Comparison of ENCODE assay signal across 33 cellular contexts in the genomic region with DNA sequence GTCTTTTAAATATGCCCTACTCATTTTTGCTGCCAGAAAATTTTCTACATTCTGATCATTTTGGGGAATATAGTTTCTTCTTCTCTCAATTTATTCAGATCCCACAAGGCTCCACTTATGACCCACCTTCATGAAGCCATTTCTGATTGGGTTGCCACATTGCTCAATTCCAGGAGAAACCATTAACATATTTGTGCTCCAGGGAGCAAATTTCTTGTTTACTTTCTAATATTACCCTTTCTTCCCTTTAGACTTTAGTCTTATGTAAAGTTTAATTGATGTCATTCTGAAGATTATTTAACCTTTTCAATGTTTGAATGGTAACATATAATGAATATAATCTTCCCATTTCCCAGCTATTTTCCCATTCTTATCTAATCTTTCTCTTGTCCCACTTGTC.
A peak's percentile ranks its signal among the peaks of the same experiment; 100 is the strongest.
DNase-seq lines count a peak whose midpoint lies in the region; ATAC-seq, FAIRE-seq and TF ChIP-seq lines count a peak whose summit lies in the region.
"Had no signal": no experiment of that assay in that cellular context is flagged by ENCODE, and none has a peak within 500 bp of the region (broad histone marks: within the 10 kb centered on the region; RNA-seq: fewer than 3 reads in every experiment).

No MANE protein-coding gene starts in this region.

- no peak overlapping the region for H2AFZ ChIP-seq in HepG2 (ENCODE audit: low read length)

- peaks cover 0 to 39% (median 31%) of the 10 kb centered on the region in 4 donors for H3K4me1 ChIP-seq in liver (ENCODE audit: control insufficient read depth in 4 of 4, insufficient read depth in 4 of 4, low read length in 3 of 4)
- no peaks in the 10 kb centered on the region for H3K4me1 ChIP-seq in HepG2 (ENCODE audit: insufficient read depth, low read length)
- H3K4me1 ChIP-seq in right lobe of liver, result peaks cover 5 to 53% (median 20%) of the 10 kb centered on the region in 4 donors
- H3K4me1 ChIP-seq: A549; BE2C; BLaER1; BLaER1 treated with 17β-estradiol and CSF1 and Interleukin-3, amounts not matched to agents 10 nM and 100 nM; Caco-2 had no signal

- intact Hi-C loops in HepG2 (cut with micrococcal nuclease; ENCODE audit: unreplicated experiment) (no loop called here), right lobe of liver (cut with DNase I) (loop anchor here in 1 of 2 donors (10.0 kb wide), 1 partner anchor 130 kb away; no protein-coding TSS in a partner anchor)

- no peak for ATAC-seq in HepG2
- peak; percentile 51 for ATAC-seq in left lobe of liver
- ATAC-seq in right lobe of liver, result peak; percentile 41 to 67 (median 52)
- no peak for ATAC-seq in GM18511 (IDR thresholded peaks at IDR 0.05; ENCODE audit: unreplicated experiment)
- ATAC-seq in HG02884 (IDR thresholded peaks at IDR 0.05; ENCODE audit: unreplicated experiment), result no peak
- ATAC-seq: A549; CD8-positive, alpha-beta T cell had no signal

- no peak overlapping the region for H3K4me2 ChIP-seq in HepG2 (ENCODE audit: low read depth, low read length)
- H3K4me2 ChIP-seq: A549; BLaER1; BLaER1 treated with 17β-estradiol and CSF1 and Interleukin-3, amounts not matched to agents 10 nM and 100 nM had no signal

- H4K20me1 ChIP-seq in HepG2 (ENCODE audit: insufficient read depth, low read length), result no peaks in the 10 kb centered on the region
- H4K20me1 ChIP-seq: BLaER1; BLaER1 treated with 17β-estradiol and CSF1 and Interleukin-3, amounts not matched to agents 10 nM and 100 nM had no signal

- in situ Hi-C loops in HepG2 (cut with HindIII; ENCODE audit: extremely low pct_ligation_motif_present, low pct_unique_long_range_greater_than_20kb), result loop anchor here (25.0 kb wide), 1 partner anchor 778 kb away; no protein-coding TSS in a partner anchor

- no peak for TF ChIP-seq CTCF in liver (IDR thresholded peaks at IDR 0.05; ENCODE audit: low read depth, low read length, missing input control)
- TF ChIP-seq CTCF in HepG2 (CRISPR knock-in tag; IDR thresholded peaks at IDR 0.05), result no peak
- no peak for TF ChIP-seq CTCF in right lobe of liver (IDR thresholded peaks at IDR 0.05)

- no peak for FAIRE-seq in HepG2 (lab: Jason Lieb, UNC)
- FAIRE-seq: A204.1, A549, D721Med had no signal

- POLR2A ChIA-PET in HepG2 (lab: Yijun Ruan, JAX), result no interaction called here

- no peak for DNase-seq in HepG2 (ENCODE audit: low spot score)
- no peak for DNase-seq in left lobe of liver (ENCODE audit: low spot score)
- DNase-seq in right lobe of liver, result no peak
- DNase-seq: 8988T; ACHN; AML-193; BE2C; C1 segment of cervical spinal cord; Caco-2; Calu3; CD4-positive, alpha-beta memory T cell; CD4-positive, alpha-beta T cell; CD4-positive, CD25-positive, alpha-beta regulatory T cell; CD8-positive, alpha-beta memory T cell; CD8-positive, alpha-beta T cell; COR-L47; DMS 273 treated with DMSO at 0.1 percent for 48 hours; DMS153; DMS53; DMS79; DMS79 treated with DMSO at 0.1 percent for 48 hours; DND-41; EL had no signal

- TF ChIP-seq POLR2A in HepG2 (IDR thresholded peaks at IDR 0.05; ENCODE audit: insufficient read depth in 1 of 2, low read depth in 2 of 2, low read length in 2 of 2), result no peak
- no peak for TF ChIP-seq POLR2A in right lobe of liver (IDR thresholded peaks at IDR 0.05)

- H3K4me3 ChIP-seq in liver (ENCODE audit: low read depth in 1 of 3, low read length in 3 of 3), result no peak overlapping the region
- H3K4me3 ChIP-seq in HepG2 (replicated peaks in 1 of 3; ENCODE audit: insufficient read depth in 1 of 3, low read depth in 2 of 3, low read length in 3 of 3), result no peak overlapping the region
- no peak overlapping the region for H3K4me3 ChIP-seq in right lobe of liver
- H3K4me3 ChIP-seq: A549; BLaER1; BLaER1 treated with 17β-estradiol and CSF1 and Interleukin-3, amounts not matched to agents 10 nM and 100 nM had no signal

- no peaks in the 10 kb centered on the region for H3K9me3 ChIP-seq in liver (ENCODE audit: control insufficient read depth in 4 of 4, low read length in 3 of 4)
- no peaks in the 10 kb centered on the region for H3K9me3 ChIP-seq in HepG2 (ENCODE audit: low read length)
- H3K9me3 ChIP-seq in right lobe of liver, result no peaks in the 10 kb centered on the region
- H3K9me3 ChIP-seq: A549; BE2C; BLaER1; BLaER1 treated with 17β-estradiol and CSF1 and Interleukin-3, amounts not matched to agents 10 nM and 100 nM; Caco-2 had no signal

- CTCF ChIA-PET in HepG2 (lab: Yijun Ruan, JAX; ENCODE audit: low intra/inter-chr PET ratio, low total read pairs), result no interaction called here

- H3K27ac ChIP-seq in liver (ENCODE audit: low read depth in 1 of 2, low read length in 2 of 2) (peak overlapping the region; percentile 47 to 49), HepG2 (ENCODE audit: extremely low read length, insufficient read depth, low read length) (no peak overlapping the region), right lobe of liver (peak overlapping the region in 2 of 3 donors; percentile 41 to 73)
- H3K27ac ChIP-seq: 22Rv1; A549; BLaER1; BLaER1 treated with 17β-estradiol and CSF1 and Interleukin-3, amounts not matched to agents 10 nM and 100 nM; C4-2B had no signal

- no peaks in the 10 kb centered on the region for H3K79me2 ChIP-seq in HepG2 (ENCODE audit: insufficient read depth, low read length)

- TF ChIP-seq EP300 in HepG2 (IDR thresholded peaks at IDR 0.05; ENCODE audit: low read depth in 2 of 2, low read length in 2 of 2) (no peak), HepG2 (CRISPR knock-in tag; IDR thresholded peaks at IDR 0.05; ENCODE audit: borderline replicate concordance) (no peak)

- H3K27me3 ChIP-seq in liver (ENCODE audit: control insufficient read depth in 4 of 4, insufficient read depth in 4 of 4, low read length in 3 of 4), result no peaks in the 10 kb centered on the region
- H3K27me3 ChIP-seq in HepG2 (ENCODE audit: control insufficient read depth in 1 of 2, insufficient read depth in 2 of 2, low read length in 2 of 2), result no peaks in the 10 kb centered on the region; a peak in 1 of 5 replicates
- no peaks in the 10 kb centered on the region for H3K27me3 ChIP-seq in right lobe of liver
- H3K27me3 ChIP-seq: BE2C; BLaER1; BLaER1 treated with 17β-estradiol and CSF1 and Interleukin-3, amounts not matched to agents 10 nM and 100 nM had no signal

- H3K36me3 ChIP-seq in liver (ENCODE audit: control insufficient read depth in 4 of 4, insufficient read depth in 3 of 4, low read depth in 1 of 4, low read length in 3 of 4) (no peaks in the 10 kb centered on the region), HepG2 (replicated peaks in 1 of 2; ENCODE audit: control insufficient read depth in 1 of 2, insufficient read depth in 2 of 2, low read length in 2 of 2) (no peaks in the 10 kb centered on the region), right lobe of liver (no peaks in the 10 kb centered on the region)
- H3K36me3 ChIP-seq: BE2C; BLaER1; BLaER1 treated with 17β-estradiol and CSF1 and Interleukin-3, amounts not matched to agents 10 nM and 100 nM had no signal

- H3K9ac ChIP-seq in liver (ENCODE audit: low read depth in 1 of 2, low read length in 2 of 2), result no peak overlapping the region
- no peak overlapping the region for H3K9ac ChIP-seq in HepG2 (ENCODE audit: insufficient read depth, low read depth, low read length)
- H3K9ac ChIP-seq: BLaER1; BLaER1 treated with 17β-estradiol and CSF1 and Interleukin-3, amounts not matched to agents 10 nM and 100 nM had no signal

- TF ChIP-seq RAD21 in liver (IDR thresholded peaks at IDR 0.05) (no peak), HepG2 (CRISPR knock-in tag; IDR thresholded peaks at IDR 0.05) (no peak)

- no TSS peak for BruUV-seq in HepG2 (replicated peaks; lab: Mats Ljungman, UMichigan)

TF ChIP-seq in liver, 16 proteins besides CTCF, POLR2A, EP300 and RAD21 (continues in another document):
- TF ChIP-seq JUND (IDR thresholded peaks at IDR 0.05), result no peak
- TF ChIP-seq FOXA1 (IDR thresholded peaks at IDR 0.05), result peak; percentile 77
- TF ChIP-seq ZBTB33 (IDR thresholded peaks at IDR 0.05), result no peak

TF ChIP-seq in HepG2, 621 proteins besides CTCF, POLR2A, EP300 and RAD21 (continues in another document):
- TF ChIP-seq IRF9 (CRISPR knock-in tag; IDR thresholded peaks at IDR 0.05; ENCODE audit: borderline replicate concordance), result no peak
- no peak for TF ChIP-seq RARG (CRISPR knock-in tag; IDR thresholded peaks at IDR 0.05; ENCODE audit: low read depth)
- TF ChIP-seq MZF1 (CRISPR knock-in tag; IDR thresholded peaks at IDR 0.05; ENCODE audit: borderline replicate concordance), result no peak
- TF ChIP-seq ZNF256 (CRISPR knock-in tag; conservative IDR thresholded peaks at IDR 0.05), result no peak
- TF ChIP-seq, protein P1, sequence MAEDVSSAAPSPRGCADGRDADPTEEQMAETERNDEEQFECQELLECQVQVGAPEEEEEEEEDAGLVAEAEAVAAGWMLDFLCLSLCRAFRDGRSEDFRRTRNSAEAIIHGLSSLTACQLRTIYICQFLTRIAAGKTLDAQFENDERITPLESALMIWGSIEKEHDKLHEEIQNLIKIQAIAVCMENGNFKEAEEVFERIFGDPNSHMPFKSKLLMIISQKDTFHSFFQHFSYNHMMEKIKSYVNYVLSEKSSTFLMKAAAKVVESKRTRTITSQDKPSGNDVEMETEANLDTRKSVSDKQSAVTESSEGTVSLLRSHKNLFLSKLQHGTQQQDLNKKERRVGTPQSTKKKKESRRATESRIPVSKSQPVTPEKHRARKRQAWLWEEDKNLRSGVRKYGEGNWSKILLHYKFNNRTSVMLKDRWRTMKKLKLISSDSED (CRISPR knock-in tag; IDR thresholded peaks at IDR 0.05), result no peak

Comparison
In these comparisons a context has a peak if more than half of its experiments do, and no peak if none do; other contexts are left out.
1. ATAC-seq: peak in left lobe of liver (single experiment) and right lobe of liver (4 of 4); none in HepG2 (single experiment), GM18511 (single experiment) and HG02884 (single experiment).